In genomic region chr18:62850619-62851306, GRCh38 we compare ENCODE assay signal across 14 cellular contexts.
DNase-seq lines count a peak whose midpoint lies in the region; ATAC-seq, FAIRE-seq and TF ChIP-seq lines count a peak whose summit lies in the region.
"Had no signal": no experiment of that assay in that cellular context is flagged by ENCODE, and none has a peak within 500 bp of the region (broad histone marks: within the 10 kb centered on the region; RNA-seq: fewer than 3 reads in every experiment).

No MANE protein-coding gene starts in this region.

- H3K36me3 ChIP-seq in right lobe of liver (no peaks in the 10 kb centered on the region), HepG2 (replicated peaks in 1 of 2; ENCODE audit: control insufficient read depth in 1 of 2, insufficient read depth in 2 of 2, low read length in 2 of 2) (peaks cover 2 to 15% of the 10 kb centered on the region in 2 experiments; a peak in 2 of 5 replicates)
- H3K36me3 ChIP-seq: SJSA1 had no signal

- POLR2A ChIA-PET in HepG2 (lab: Yijun Ruan, JAX): interaction anchor here (0.7 kb wide), 1 partner anchor 566 kb away, joined by 3 read pairs; no protein-coding TSS in a partner anchor

- no peak overlapping the region for H3K9ac ChIP-seq in HepG2 (ENCODE audit: insufficient read depth, low read depth, low read length)

- no peak overlapping the region for H3K4me3 ChIP-seq in right lobe of liver
- no peak overlapping the region for H3K4me3 ChIP-seq in HepG2 (replicated peaks in 1 of 3; ENCODE audit: insufficient read depth in 1 of 3, low read depth in 2 of 3, low read length in 3 of 3)
- H3K4me3 ChIP-seq: body of pancreas, SJSA1 had no signal

- FAIRE-seq in HepG2 (lab: Jason Lieb, UNC): no peak

- no peak for DNase-seq in right lobe of liver
- DNase-seq in HepG2 (ENCODE audit: low spot score): no peak
- no peak for DNase-seq in left colon
- no peak for DNase-seq in NCI-H82 treated with DMSO at 0.1 percent for 48 hours (lab: John Stamatoyannopoulos, UW; ENCODE audit: unreplicated experiment)
- no peak for DNase-seq in islet precursor cell
- DNase-seq in RPMI8226: no peak
- DNase-seq in activated naive CD4-positive, alpha-beta T cell treated with anti-CD3 and anti-CD28 coated beads, Interleukin-2, amount 50 U/mL, for 16 hours: no peak
- DNase-seq: activated gamma-delta T cell treated with Interleukin-2 at 50 U/mL for 16 hours; body of pancreas; effector memory CD4-positive, alpha-beta T cell; kidney glomerular epithelial cell; NCI-H526 treated with DMSO at 0.1 percent for 48 hours had no signal

- CTCF ChIA-PET in HepG2 (lab: Yijun Ruan, JAX; ENCODE audit: low intra/inter-chr PET ratio, low total read pairs): no interaction called here

- TF ChIP-seq POLR2A in right lobe of liver (IDR thresholded peaks at IDR 0.05) (no peak), HepG2 (IDR thresholded peaks at IDR 0.05; ENCODE audit: insufficient read depth in 1 of 2, low read depth in 2 of 2, low read length in 2 of 2) (no peak)

- ATAC-seq in right lobe of liver (peak; percentile 11 to 55 (median 24)), HepG2 (no peak; the same call in 2 of the 3 replicates), left colon (peak; percentile 66)
- ATAC-seq: body of pancreas had no signal

- 61% methylated on average over 5 of the region's 7 CpGs for WGBS in right lobe of liver (ENCODE audit: insufficient coverage, low coverage, low lambda C conversion rate, missing lambda C conversion rate)
- WGBS in HepG2 (ENCODE audit: low lambda C conversion rate): 92% methylated on average over 7 of the region's 7 CpGs

- no peaks in the 10 kb centered on the region for H3K4me1 ChIP-seq in right lobe of liver
- peaks cover 5% of the 10 kb centered on the region; the same call in 1 of the 2 replicates for H3K4me1 ChIP-seq in HepG2 (ENCODE audit: insufficient read depth, low read length)

- TF ChIP-seq RAD21 in HepG2 (CRISPR knock-in tag; IDR thresholded peaks at IDR 0.05): no peak

- TF ChIP-seq CTCF in right lobe of liver (IDR thresholded peaks at IDR 0.05) (no peak), HepG2 (CRISPR knock-in tag; IDR thresholded peaks at IDR 0.05) (no peak)

- in situ Hi-C loops in HepG2 (cut with HindIII; ENCODE audit: extremely low pct_ligation_motif_present, low pct_unique_long_range_greater_than_20kb): no loop called here

- H3K9me3 ChIP-seq in right lobe of liver (no peaks in the 10 kb centered on the region), HepG2 (ENCODE audit: low read length) (no peaks in the 10 kb centered on the region)
- H3K9me3 ChIP-seq: body of pancreas, SJSA1 had no signal

- peaks cover 5% of the 10 kb centered on the region for H3K79me2 ChIP-seq in HepG2 (ENCODE audit: insufficient read depth, low read length)

- intact Hi-C loops in right lobe of liver (cut with DNase I): no loop called here
- intact Hi-C loops in HepG2 (cut with micrococcal nuclease; ENCODE audit: unreplicated experiment): no loop called here
- intact Hi-C loops in left colon (cut with DNase I, micrococcal nuclease): no loop called here

- no peaks in the 10 kb centered on the region for H4K20me1 ChIP-seq in HepG2 (ENCODE audit: insufficient read depth, low read length)

- H3K27me3 ChIP-seq in right lobe of liver (no peaks in the 10 kb centered on the region), HepG2 (ENCODE audit: control insufficient read depth in 1 of 2, insufficient read depth in 2 of 2, low read length in 2 of 2) (no peaks in the 10 kb centered on the region)
- H3K27me3 ChIP-seq: body of pancreas, SJSA1 had no signal

- no peak overlapping the region for H3K27ac ChIP-seq in right lobe of liver
- no peak overlapping the region for H3K27ac ChIP-seq in HepG2 (ENCODE audit: extremely low read length, insufficient read depth, low read length)
- H3K27ac ChIP-seq in cingulate gyrus (ENCODE audit: low read depth, low read length): peak overlapping the region; percentile 80
- H3K27ac ChIP-seq: body of pancreas, SJSA1 had no signal

- no TSS peak for BruUV-seq in HepG2 (replicated peaks; lab: Mats Ljungman, UMichigan)

- H2AFZ ChIP-seq in HepG2 (ENCODE audit: low read length): no peak overlapping the region

- no peak overlapping the region for H3K4me2 ChIP-seq in HepG2 (ENCODE audit: low read depth, low read length)

- no peak for TF ChIP-seq EP300 in HepG2 (IDR thresholded peaks at IDR 0.05; ENCODE audit: low read depth in 2 of 2, low read length in 2 of 2)
- TF ChIP-seq EP300 in HepG2 (CRISPR knock-in tag; IDR thresholded peaks at IDR 0.05; ENCODE audit: borderline replicate concordance): no peak

TF ChIP-seq in HepG2, 621 proteins besides CTCF, POLR2A, EP300 and RAD21 (continues in another document):
- TF ChIP-seq NFKB2 (CRISPR knock-in tag; IDR thresholded peaks at IDR 0.05; ENCODE audit: borderline replicate concordance) (no peak), STAT5B (CRISPR knock-in tag; IDR thresholded peaks at IDR 0.05) (no peak), MAFF (IDR thresholded peaks at IDR 0.05; ENCODE audit: low read depth, low read length) (no peak), AKNA (CRISPR knock-in tag; IDR thresholded peaks at IDR 0.05; ENCODE audit: borderline replicate concordance) (no peak), ZNF180 (CRISPR knock-in tag; IDR thresholded peaks at IDR 0.05; ENCODE audit: borderline replicate concordance, low read depth) (no peak), SP1 (IDR thresholded peaks at IDR 0.05) (no peak), SP1 (CRISPR knock-in tag; IDR thresholded peaks at IDR 0.05) (no peak), ZNF660 (CRISPR knock-in tag; IDR thresholded peaks at IDR 0.05; ENCODE audit: borderline replicate concordance, low read depth) (no peak), CREM (IDR thresholded peaks at IDR 0.05) (no peak), CREM (CRISPR knock-in tag; IDR thresholded peaks at IDR 0.05) (no peak), BATF2 (CRISPR knock-in tag; IDR thresholded peaks at IDR 0.05) (no peak), ZBTB26 (CRISPR knock-in tag; IDR thresholded peaks at IDR 0.05; ENCODE audit: borderline replicate concordance) (no peak), ZNF841 (CRISPR knock-in tag; IDR thresholded peaks at IDR 0.05; ENCODE audit: borderline replicate concordance) (no peak)
